28 cellular contexts compared by ENCODE assay signal in genomic region chr3:50276762-50277101, GRCh38. TPM values are rescaled to one million over a fixed set of nuclear protein-coding genes. Genes with fewer than 3 reads are reported as not detected.
"Had no signal": no experiment of that assay in that cellular context is flagged by ENCODE, and none has a peak within 500 bp of the region (broad histone marks: within the 10 kb centered on the region; RNA-seq: fewer than 3 reads in every experiment).

No MANE protein-coding gene starts in this region.

- DNase-seq: dermis blood vessel endothelial cell; effector memory CD4-positive, alpha-beta T cell; foreskin keratinocyte; heart left ventricle; hippocampal formation; left ventricle myocardium superior; lower lobe of right lung; mucosa of descending colon; naive B cell; stimulated activated CD4-positive, alpha-beta T cell treated with anti-CD3 and anti-CD28 coated beads, Interleukin-12 subunit alpha, Interleukin-12 subunit beta, amount 100 ng/mL, for 4 hours; tibial artery had no signal

- H3K27me3 ChIP-seq: right atrium auricular region, tibial artery had no signal

- H3K4me2 ChIP-seq: smooth muscle cell had no signal

- H3K27ac Mint-ChIP-seq: natural killer cell treated with Interleukin-12 subunit alpha and Interleukin-12 subunit beta and Interleukin-15 and Interleukin-18, amount 100 ng/mL, for 72 hours; stimulated activated naive CD8-positive, alpha-beta T cell treated with anti-CD3 and anti-CD28 coated beads, Interleukin-15, amount 100 ng/mL, for 72 hours; type B pancreatic cell had no signal

- H3K9me3 ChIP-seq: esophagus muscularis mucosa, gastroesophageal sphincter, heart left ventricle, lower lobe of right lung, mucosa of descending colon, prostate gland, right atrium auricular region, suprapubic skin, tibial artery had no signal

- H3K4me1 ChIP-seq: foreskin keratinocyte, prostate gland had no signal

- ATAC-seq: foreskin keratinocyte; gastroesophageal sphincter; heart left ventricle; left ventricle myocardium superior; lower lobe of right lung; mucosa of descending colon; natural killer cell treated with Interleukin-12 subunit alpha and Interleukin-12 subunit beta and Interleukin-15 and Interleukin-18, amount 100 ng/mL, for 72 hours; sciatic nerve; stimulated activated naive CD8-positive, alpha-beta T cell treated with anti-CD3 and anti-CD28 coated beads, Interleukin-15, amount 100 ng/mL, for 72 hours had no signal

- H3K4me3 ChIP-seq: coronary artery, esophagus muscularis mucosa, gastroesophageal sphincter, heart left ventricle, lower lobe of right lung, mucosa of descending colon, prostate gland, right atrium auricular region, smooth muscle cell, suprapubic skin, tibial artery had no signal

- H3K9me3 Mint-ChIP-seq: naive B cell; natural killer cell treated with Interleukin-12 subunit alpha and Interleukin-12 subunit beta and Interleukin-15 and Interleukin-18, amount 100 ng/mL, for 72 hours; neural crest cell; stimulated activated naive CD8-positive, alpha-beta T cell treated with anti-CD3 and anti-CD28 coated beads, Interleukin-15, amount 100 ng/mL, for 72 hours; type B pancreatic cell had no signal

- H3K36me3 ChIP-seq: heart left ventricle, prostate gland, right atrium auricular region, suprapubic skin had no signal

- H3K36me3 Mint-ChIP-seq: naive B cell; natural killer cell treated with Interleukin-12 subunit alpha and Interleukin-12 subunit beta and Interleukin-15 and Interleukin-18, amount 100 ng/mL, for 72 hours had no signal

- H3K4me3 Mint-ChIP-seq: natural killer cell treated with Interleukin-12 subunit alpha and Interleukin-12 subunit beta and Interleukin-15 and Interleukin-18, amount 100 ng/mL, for 72 hours; neural crest cell; type B pancreatic cell had no signal

- H3K27ac ChIP-seq: coronary artery, esophagus muscularis mucosa, foreskin keratinocyte, gastroesophageal sphincter, heart left ventricle, lower lobe of right lung, prostate gland, right atrium auricular region, suprapubic skin, tibial artery had no signal

RNA-seq across cellular contexts. Expression of gene LSMEM2, which starts 2.2 kb away (rescaled TPM):
- total RNA-seq: dermis blood vessel endothelial cell; endothelial cell of umbilical vein; epithelial cell of proximal tubule; esophagus muscularis mucosa; fibroblast of lung; foreskin keratinocyte; gastroesophageal sphincter; lower lobe of right lung; natural killer cell treated with Interleukin-12 subunit alpha and Interleukin-12 subunit beta and Interleukin-15 and Interleukin-18, amount 100 ng/mL, for 72 hours; neural crest cell; osteocyte; prostate gland had no signal
- polyA plus RNA-seq: endothelial cell of umbilical vein, fibroblast of lung, keratinocyte, smooth muscle cell had no signal
